Comparison of ENCODE assay signal across 1 cellular context in the genomic region with DNA sequence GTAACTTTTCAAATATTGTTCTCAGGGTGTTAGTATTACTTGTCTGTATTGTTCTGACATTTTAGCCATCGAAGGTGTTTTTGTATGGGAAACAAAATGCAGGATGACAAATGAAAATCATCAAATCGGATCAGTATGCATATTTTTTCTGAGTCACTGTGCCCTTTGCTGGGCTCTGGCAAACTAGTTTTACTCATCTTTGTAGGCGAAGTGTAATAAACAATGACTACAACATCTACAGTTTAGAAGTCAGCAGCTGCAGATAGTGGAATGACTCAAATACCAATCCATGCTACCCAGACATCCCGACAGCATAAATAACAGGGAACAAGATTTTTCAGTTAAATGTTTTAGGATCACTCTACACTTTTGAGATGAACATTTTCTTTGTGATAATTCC.
TF ChIP-seq lines count a peak whose summit lies in the region.

No MANE protein-coding gene starts in this region.

TF ChIP-seq in GM23338, 12 proteins besides CTCF, POLR2A, EP300 and RAD21 (continued from another document):
- TF ChIP-seq, protein P1, sequence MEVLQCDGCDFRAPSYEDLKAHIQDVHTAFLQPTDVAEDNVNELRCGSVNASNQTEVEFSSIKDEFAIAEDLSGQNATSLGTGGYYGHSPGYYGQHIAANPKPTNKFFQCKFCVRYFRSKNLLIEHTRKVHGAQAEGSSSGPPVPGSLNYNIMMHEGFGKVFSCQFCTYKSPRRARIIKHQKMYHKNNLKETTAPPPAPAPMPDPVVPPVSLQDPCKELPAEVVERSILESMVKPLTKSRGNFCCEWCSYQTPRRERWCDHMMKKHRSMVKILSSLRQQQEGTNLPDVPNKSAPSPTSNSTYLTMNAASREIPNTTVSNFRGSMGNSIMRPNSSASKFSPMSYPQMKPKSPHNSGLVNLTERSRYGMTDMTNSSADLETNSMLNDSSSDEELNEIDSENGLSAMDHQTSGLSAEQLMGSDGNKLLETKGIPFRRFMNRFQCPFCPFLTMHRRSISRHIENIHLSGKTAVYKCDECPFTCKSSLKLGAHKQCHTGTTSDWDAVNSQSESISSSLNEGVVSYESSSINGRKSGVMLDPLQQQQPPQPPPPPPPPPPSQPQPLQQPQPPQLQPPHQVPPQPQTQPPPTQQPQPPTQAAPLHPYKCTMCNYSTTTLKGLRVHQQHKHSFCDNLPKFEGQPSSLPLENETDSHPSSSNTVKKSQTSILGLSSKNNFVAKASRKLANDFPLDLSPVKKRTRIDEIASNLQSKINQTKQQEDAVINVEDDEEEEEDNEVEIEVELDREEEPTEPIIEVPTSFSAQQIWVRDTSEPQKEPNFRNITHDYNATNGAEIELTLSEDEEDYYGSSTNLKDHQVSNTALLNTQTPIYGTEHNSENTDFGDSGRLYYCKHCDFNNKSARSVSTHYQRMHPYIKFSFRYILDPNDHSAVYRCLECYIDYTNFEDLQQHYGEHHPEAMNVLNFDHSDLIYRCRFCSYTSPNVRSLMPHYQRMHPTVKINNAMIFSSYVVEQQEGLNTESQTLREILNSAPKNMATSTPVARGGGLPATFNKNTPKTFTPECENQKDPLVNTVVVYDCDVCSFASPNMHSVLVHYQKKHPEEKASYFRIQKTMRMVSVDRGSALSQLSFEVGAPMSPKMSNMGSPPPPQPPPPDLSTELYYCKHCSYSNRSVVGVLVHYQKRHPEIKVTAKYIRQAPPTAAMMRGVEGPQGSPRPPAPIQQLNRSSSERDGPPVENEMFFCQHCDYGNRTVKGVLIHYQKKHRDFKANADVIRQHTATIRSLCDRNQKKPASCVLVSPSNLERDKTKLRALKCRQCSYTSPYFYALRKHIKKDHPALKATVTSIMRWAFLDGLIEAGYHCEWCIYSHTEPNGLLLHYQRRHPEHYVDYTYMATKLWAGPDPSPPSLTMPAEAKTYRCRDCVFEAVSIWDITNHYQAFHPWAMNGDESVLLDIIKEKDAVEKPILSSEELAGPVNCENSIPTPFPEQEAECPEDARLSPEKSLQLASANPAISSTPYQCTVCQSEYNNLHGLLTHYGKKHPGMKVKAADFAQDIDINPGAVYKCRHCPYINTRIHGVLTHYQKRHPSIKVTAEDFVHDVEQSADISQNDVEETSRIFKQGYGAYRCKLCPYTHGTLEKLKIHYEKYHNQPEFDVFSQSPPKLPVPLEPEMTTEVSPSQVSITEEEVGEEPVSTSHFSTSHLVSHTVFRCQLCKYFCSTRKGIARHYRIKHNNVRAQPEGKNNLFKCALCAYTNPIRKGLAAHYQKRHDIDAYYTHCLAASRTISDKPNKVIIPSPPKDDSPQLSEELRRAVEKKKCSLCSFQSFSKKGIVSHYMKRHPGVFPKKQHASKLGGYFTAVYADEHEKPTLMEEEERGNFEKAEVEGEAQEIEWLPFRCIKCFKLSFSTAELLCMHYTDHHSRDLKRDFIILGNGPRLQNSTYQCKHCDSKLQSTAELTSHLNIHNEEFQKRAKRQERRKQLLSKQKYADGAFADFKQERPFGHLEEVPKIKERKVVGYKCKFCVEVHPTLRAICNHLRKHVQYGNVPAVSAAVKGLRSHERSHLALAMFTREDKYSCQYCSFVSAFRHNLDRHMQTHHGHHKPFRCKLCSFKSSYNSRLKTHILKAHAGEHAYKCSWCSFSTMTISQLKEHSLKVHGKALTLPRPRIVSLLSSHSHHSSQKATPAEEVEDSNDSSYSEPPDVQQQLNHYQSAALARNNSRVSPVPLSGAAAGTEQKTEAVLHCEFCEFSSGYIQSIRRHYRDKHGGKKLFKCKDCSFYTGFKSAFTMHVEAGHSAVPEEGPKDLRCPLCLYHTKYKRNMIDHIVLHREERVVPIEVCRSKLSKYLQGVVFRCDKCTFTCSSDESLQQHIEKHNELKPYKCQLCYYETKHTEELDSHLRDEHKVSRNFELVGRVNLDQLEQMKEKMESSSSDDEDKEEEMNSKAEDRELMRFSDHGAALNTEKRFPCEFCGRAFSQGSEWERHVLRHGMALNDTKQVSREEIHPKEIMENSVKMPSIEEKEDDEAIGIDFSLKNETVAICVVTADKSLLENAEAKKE (CRISPR knock-in tag; IDR thresholded peaks at IDR 0.05), result no peak
- TF ChIP-seq POLR2AphosphoS5 (IDR thresholded peaks at IDR 0.05; ENCODE audit: low read depth) (no peak), EZH2 (IDR thresholded peaks at IDR 0.05; ENCODE audit: low read depth, unreplicated experiment) (no peak), EZH2phosphoT487 (IDR thresholded peaks at IDR 0.05; ENCODE audit: unreplicated experiment) (no peak), CREB1 (CRISPR knock-in tag; IDR thresholded peaks at IDR 0.05; ENCODE audit: low read depth) (no peak), JUNB (IDR thresholded peaks at IDR 0.05; ENCODE audit: unreplicated experiment) (no peak), ZNF114 (CRISPR knock-in tag; IDR thresholded peaks at IDR 0.05) (no peak)
- TF ChIP-seq, protein P2, sequence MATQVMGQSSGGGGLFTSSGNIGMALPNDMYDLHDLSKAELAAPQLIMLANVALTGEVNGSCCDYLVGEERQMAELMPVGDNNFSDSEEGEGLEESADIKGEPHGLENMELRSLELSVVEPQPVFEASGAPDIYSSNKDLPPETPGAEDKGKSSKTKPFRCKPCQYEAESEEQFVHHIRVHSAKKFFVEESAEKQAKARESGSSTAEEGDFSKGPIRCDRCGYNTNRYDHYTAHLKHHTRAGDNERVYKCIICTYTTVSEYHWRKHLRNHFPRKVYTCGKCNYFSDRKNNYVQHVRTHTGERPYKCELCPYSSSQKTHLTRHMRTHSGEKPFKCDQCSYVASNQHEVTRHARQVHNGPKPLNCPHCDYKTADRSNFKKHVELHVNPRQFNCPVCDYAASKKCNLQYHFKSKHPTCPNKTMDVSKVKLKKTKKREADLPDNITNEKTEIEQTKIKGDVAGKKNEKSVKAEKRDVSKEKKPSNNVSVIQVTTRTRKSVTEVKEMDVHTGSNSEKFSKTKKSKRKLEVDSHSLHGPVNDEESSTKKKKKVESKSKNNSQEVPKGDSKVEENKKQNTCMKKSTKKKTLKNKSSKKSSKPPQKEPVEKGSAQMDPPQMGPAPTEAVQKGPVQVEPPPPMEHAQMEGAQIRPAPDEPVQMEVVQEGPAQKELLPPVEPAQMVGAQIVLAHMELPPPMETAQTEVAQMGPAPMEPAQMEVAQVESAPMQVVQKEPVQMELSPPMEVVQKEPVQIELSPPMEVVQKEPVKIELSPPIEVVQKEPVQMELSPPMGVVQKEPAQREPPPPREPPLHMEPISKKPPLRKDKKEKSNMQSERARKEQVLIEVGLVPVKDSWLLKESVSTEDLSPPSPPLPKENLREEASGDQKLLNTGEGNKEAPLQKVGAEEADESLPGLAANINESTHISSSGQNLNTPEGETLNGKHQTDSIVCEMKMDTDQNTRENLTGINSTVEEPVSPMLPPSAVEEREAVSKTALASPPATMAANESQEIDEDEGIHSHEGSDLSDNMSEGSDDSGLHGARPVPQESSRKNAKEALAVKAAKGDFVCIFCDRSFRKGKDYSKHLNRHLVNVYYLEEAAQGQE (IDR thresholded peaks at IDR 0.05; ENCODE audit: unreplicated experiment), result no peak
- TF ChIP-seq, protein P3, sequence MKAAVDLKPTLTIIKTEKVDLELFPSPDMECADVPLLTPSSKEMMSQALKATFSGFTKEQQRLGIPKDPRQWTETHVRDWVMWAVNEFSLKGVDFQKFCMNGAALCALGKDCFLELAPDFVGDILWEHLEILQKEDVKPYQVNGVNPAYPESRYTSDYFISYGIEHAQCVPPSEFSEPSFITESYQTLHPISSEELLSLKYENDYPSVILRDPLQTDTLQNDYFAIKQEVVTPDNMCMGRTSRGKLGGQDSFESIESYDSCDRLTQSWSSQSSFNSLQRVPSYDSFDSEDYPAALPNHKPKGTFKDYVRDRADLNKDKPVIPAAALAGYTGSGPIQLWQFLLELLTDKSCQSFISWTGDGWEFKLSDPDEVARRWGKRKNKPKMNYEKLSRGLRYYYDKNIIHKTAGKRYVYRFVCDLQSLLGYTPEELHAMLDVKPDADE (IDR thresholded peaks at IDR 0.05), result no peak
TF ChIP-seq in GM23338: peak in this region for 0.
